Comparison of ENCODE assay signal across 1 cellular context in the genomic region with DNA sequence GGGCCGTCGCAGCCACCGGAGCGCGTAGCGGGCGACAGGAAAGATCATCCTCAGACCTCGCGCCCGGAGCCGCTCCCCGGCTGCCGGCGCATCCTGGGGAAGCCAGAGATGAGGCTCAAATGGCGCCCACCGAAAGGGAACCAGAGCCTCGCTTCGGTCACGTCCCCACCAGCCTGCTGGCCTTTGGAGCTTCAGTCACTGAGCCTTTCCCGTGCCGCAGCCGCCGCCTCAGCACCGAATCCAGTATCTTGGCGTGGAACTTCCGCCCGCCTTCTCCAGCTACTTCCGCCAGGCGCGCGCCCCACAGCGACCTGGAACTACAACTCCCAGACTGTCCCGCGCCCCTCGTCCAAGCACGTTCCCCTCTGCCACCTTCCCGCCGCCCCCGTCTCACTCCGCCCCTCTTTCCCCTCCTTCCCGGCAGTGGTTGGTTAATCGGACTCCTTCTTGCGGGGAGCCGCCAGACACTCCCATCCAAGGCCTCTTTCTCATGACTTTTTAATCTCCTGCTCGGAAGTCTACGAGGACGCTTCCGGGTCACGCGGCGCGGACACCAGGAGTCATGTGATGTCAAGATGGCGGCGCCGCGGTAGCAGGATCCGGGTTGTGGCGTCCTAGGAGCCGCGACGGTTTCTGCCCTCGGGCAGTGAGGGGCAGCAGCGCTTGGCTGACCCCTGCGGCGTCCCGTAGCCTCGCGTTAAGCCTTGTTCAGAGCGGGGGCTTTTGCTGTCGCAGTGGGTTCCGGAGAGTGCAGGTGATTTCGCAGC.
TF ChIP-seq lines count a peak whose summit lies in the region.

A gene with protein sequence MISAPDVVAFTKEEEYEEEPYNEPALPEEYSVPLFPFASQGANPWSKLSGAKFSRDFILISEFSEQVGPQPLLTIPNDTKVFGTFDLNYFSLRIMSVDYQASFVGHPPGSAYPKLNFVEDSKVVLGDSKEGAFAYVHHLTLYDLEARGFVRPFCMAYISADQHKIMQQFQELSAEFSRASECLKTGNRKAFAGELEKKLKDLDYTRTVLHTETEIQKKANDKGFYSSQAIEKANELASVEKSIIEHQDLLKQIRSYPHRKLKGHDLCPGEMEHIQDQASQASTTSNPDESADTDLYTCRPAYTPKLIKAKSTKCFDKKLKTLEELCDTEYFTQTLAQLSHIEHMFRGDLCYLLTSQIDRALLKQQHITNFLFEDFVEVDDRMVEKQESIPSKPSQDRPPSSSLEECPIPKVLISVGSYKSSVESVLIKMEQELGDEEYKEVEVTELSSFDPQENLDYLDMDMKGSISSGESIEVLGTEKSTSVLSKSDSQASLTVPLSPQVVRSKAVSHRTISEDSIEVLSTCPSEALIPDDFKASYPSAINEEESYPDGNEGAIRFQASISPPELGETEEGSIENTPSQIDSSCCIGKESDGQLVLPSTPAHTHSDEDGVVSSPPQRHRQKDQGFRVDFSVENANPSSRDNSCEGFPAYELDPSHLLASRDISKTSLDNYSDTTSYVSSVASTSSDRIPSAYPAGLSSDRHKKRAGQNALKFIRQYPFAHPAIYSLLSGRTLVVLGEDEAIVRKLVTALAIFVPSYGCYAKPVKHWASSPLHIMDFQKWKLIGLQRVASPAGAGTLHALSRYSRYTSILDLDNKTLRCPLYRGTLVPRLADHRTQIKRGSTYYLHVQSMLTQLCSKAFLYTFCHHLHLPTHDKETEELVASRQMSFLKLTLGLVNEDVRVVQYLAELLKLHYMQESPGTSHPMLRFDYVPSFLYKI (plus strand): TSS at position 563 of the 767 bp plus-strand sequence. CDS start 497 bp downstream, outside the sequence.
A gene with protein sequence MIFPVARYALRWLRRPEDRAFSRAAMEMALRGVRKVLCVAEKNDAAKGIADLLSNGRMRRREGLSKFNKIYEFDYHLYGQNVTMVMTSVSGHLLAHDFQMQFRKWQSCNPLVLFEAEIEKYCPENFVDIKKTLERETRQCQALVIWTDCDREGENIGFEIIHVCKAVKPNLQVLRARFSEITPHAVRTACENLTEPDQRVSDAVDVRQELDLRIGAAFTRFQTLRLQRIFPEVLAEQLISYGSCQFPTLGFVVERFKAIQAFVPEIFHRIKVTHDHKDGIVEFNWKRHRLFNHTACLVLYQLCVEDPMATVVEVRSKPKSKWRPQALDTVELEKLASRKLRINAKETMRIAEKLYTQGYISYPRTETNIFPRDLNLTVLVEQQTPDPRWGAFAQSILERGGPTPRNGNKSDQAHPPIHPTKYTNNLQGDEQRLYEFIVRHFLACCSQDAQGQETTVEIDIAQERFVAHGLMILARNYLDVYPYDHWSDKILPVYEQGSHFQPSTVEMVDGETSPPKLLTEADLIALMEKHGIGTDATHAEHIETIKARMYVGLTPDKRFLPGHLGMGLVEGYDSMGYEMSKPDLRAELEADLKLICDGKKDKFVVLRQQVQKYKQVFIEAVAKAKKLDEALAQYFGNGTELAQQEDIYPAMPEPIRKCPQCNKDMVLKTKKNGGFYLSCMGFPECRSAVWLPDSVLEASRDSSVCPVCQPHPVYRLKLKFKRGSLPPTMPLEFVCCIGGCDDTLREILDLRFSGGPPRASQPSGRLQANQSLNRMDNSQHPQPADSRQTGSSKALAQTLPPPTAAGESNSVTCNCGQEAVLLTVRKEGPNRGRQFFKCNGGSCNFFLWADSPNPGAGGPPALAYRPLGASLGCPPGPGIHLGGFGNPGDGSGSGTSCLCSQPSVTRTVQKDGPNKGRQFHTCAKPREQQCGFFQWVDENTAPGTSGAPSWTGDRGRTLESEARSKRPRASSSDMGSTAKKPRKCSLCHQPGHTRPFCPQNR (minus strand): TSS at position 264 of the 767 bp plus-strand sequence. CDS start 216 bp downstream, at position 48.

TF ChIP-seq in HepG2, 621 proteins besides CTCF, POLR2A, EP300 and RAD21 (continued from another document and continues in another):
- peak; percentile 96 for TF ChIP-seq ELF4 (CRISPR knock-in tag; IDR thresholded peaks at IDR 0.05; ENCODE audit: borderline replicate concordance)
- TF ChIP-seq RBM22 (optimal IDR thresholded peaks at IDR 0.05; ENCODE audit: low read length), result peak; percentile 34
- TF ChIP-seq RFXANK (CRISPR knock-in tag; IDR thresholded peaks at IDR 0.05), result no peak
- no peak for TF ChIP-seq SRSF4 (IDR thresholded peaks at IDR 0.05; ENCODE audit: low read depth, low read length, poor library complexity, severe bottlenecking)
- no peak for TF ChIP-seq ZNF496 (CRISPR knock-in tag; IDR thresholded peaks at IDR 0.05; ENCODE audit: insufficient replicate concordance)
- no peak for TF ChIP-seq ZSCAN12 (CRISPR knock-in tag; IDR thresholded peaks at IDR 0.05)
- 0 out of 2 replicates have a peak, but pooled peaks have one; percentile 64 for TF ChIP-seq ZKSCAN5 (CRISPR knock-in tag; IDR thresholded peaks at IDR 0.05)
- no peak for TF ChIP-seq HMG20A (CRISPR knock-in tag; IDR thresholded peaks at IDR 0.05; ENCODE audit: borderline replicate concordance)
- no peak; the same call in 1 of the 2 replicates for TF ChIP-seq ATF7-NPFF (CRISPR knock-in tag; IDR thresholded peaks at IDR 0.05; ENCODE audit: low read depth)
- TF ChIP-seq, protein P1, sequence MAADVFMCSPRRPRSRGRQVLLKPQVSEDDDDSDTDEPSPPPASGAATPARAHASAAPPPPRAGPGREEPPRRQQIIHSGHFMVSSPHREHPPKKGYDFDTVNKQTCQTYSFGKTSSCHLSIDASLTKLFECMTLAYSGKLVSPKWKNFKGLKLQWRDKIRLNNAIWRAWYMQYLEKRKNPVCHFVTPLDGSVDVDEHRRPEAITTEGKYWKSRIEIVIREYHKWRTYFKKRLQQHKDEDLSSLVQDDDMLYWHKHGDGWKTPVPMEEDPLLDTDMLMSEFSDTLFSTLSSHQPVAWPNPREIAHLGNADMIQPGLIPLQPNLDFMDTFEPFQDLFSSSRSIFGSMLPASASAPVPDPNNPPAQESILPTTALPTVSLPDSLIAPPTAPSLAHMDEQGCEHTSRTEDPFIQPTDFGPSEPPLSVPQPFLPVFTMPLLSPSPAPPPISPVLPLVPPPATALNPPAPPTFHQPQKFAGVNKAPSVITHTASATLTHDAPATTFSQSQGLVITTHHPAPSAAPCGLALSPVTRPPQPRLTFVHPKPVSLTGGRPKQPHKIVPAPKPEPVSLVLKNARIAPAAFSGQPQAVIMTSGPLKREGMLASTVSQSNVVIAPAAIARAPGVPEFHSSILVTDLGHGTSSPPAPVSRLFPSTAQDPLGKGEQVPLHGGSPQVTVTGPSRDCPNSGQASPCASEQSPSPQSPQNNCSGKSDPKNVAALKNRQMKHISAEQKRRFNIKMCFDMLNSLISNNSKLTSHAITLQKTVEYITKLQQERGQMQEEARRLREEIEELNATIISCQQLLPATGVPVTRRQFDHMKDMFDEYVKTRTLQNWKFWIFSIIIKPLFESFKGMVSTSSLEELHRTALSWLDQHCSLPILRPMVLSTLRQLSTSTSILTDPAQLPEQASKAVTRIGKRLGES (CRISPR knock-in tag; IDR thresholded peaks at IDR 0.05; ENCODE audit: borderline replicate concordance), result no peak
- TF ChIP-seq FOXP1 (IDR thresholded peaks at IDR 0.05), result no peak
- no peak for TF ChIP-seq FOXP1 (CRISPR knock-in tag; IDR thresholded peaks at IDR 0.05)
- TF ChIP-seq, protein P2, sequence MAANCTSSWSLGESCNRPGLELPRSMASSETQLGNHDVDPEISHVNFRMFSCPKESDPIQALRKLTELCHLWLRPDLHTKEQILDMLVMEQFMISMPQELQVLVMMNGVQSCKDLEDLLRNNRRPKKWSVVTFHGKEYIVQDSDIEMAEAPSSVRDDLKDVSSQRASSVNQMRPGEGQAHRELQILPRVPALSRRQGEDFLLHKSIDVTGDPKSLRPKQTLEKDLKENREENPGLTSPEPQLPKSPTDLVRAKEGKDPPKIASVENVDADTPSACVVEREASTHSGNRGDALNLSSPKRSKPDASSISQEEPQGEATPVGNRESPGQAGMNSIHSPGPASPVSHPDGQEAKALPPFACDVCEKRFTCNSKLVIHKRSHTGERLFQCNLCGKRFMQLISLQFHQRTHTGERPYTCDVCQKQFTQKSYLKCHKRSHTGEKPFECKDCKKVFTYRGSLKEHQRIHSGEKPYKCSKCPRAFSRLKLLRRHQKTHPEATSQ (CRISPR knock-in tag; IDR thresholded peaks at IDR 0.05; ENCODE audit: borderline replicate concordance), result no peak
- no peak for TF ChIP-seq ATAD3A (CRISPR knock-in tag; IDR thresholded peaks at IDR 0.05)
- peak; percentile 52 for TF ChIP-seq NFATC3 (CRISPR knock-in tag; IDR thresholded peaks at IDR 0.05)
- TF ChIP-seq, protein P3, sequence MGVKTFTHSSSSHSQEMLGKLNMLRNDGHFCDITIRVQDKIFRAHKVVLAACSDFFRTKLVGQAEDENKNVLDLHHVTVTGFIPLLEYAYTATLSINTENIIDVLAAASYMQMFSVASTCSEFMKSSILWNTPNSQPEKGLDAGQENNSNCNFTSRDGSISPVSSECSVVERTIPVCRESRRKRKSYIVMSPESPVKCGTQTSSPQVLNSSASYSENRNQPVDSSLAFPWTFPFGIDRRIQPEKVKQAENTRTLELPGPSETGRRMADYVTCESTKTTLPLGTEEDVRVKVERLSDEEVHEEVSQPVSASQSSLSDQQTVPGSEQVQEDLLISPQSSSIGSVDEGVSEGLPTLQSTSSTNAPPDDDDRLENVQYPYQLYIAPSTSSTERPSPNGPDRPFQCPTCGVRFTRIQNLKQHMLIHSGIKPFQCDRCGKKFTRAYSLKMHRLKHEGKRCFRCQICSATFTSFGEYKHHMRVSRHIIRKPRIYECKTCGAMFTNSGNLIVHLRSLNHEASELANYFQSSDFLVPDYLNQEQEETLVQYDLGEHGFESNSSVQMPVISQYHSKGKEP (CRISPR knock-in tag; IDR thresholded peaks at IDR 0.05), result no peak
- TF ChIP-seq, protein P4, sequence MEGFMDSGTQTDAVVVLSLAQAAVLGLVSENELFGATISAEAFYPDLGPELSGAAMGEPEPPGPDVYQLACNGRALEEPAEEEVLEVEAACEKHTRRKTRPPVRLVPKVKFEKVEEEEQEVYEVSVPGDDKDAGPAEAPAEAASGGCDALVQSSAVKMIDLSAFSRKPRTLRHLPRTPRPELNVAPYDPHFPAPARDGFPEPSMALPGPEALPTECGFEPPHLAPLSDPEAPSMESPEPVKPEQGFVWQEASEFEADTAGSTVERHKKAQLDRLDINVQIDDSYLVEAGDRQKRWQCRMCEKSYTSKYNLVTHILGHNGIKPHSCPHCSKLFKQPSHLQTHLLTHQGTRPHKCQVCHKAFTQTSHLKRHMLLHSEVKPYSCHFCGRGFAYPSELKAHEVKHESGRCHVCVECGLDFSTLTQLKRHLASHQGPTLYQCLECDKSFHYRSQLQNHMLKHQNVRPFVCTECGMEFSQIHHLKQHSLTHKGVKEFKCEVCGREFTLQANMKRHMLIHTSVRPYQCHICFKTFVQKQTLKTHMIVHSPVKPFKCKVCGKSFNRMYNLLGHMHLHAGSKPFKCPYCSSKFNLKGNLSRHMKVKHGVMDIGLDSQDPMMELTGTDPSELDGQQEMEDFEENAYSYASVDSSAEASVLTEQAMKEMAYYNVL (CRISPR knock-in tag; IDR thresholded peaks at IDR 0.05; ENCODE audit: borderline replicate concordance), result no peak
- TF ChIP-seq CC2D1A (CRISPR knock-in tag; IDR thresholded peaks at IDR 0.05), result no peak
- TF ChIP-seq ZNF274 (CRISPR knock-in tag; IDR thresholded peaks at IDR 0.05), result no peak
- TF ChIP-seq, protein P5, sequence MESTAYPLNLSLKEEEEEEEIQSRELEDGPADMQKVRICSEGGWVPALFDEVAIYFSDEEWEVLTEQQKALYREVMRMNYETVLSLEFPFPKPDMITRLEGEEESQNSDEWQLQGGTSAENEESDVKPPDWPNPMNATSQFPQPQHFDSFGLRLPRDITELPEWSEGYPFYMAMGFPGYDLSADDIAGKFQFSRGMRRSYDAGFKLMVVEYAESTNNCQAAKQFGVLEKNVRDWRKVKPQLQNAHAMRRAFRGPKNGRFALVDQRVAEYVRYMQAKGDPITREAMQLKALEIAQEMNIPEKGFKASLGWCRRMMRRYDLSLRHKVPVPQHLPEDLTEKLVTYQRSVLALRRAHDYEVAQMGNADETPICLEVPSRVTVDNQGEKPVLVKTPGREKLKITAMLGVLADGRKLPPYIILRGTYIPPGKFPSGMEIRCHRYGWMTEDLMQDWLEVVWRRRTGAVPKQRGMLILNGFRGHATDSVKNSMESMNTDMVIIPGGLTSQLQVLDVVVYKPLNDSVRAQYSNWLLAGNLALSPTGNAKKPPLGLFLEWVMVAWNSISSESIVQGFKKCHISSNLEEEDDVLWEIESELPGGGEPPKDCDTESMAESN (CRISPR knock-in tag; conservative IDR thresholded peaks at IDR 0.05), result no peak; the same call in 1 of the 2 replicates
- peak; percentile 10; the same call in 1 of the 2 replicates for TF ChIP-seq ZNF788 (CRISPR knock-in tag; IDR thresholded peaks at IDR 0.05; ENCODE audit: borderline replicate concordance)
- peak; percentile 67 for TF ChIP-seq HNRNPK (IDR thresholded peaks at IDR 0.05; ENCODE audit: low read depth, low read length, poor library complexity, severe bottlenecking)
- TF ChIP-seq ZNF10 (CRISPR knock-in tag; IDR thresholded peaks at IDR 0.05; ENCODE audit: borderline replicate concordance, low read depth), result no peak
- no peak for TF ChIP-seq ZNF589 (CRISPR knock-in tag; conservative IDR thresholded peaks at IDR 0.05)
- 0 out of 2 replicates have a peak, but pooled peaks have one; percentile 78 for TF ChIP-seq ZNF839 (CRISPR knock-in tag; IDR thresholded peaks at IDR 0.05; ENCODE audit: borderline replicate concordance)
- no peak for TF ChIP-seq DPF2 (CRISPR knock-in tag; IDR thresholded peaks at IDR 0.05; ENCODE audit: borderline replicate concordance, low read depth)
- TF ChIP-seq FOXO1 (CRISPR knock-in tag; IDR thresholded peaks at IDR 0.05), result peak; percentile 34
- TF ChIP-seq MAF1 (CRISPR knock-in tag; IDR thresholded peaks at IDR 0.05; ENCODE audit: borderline replicate concordance), result no peak
- TF ChIP-seq, protein P6, sequence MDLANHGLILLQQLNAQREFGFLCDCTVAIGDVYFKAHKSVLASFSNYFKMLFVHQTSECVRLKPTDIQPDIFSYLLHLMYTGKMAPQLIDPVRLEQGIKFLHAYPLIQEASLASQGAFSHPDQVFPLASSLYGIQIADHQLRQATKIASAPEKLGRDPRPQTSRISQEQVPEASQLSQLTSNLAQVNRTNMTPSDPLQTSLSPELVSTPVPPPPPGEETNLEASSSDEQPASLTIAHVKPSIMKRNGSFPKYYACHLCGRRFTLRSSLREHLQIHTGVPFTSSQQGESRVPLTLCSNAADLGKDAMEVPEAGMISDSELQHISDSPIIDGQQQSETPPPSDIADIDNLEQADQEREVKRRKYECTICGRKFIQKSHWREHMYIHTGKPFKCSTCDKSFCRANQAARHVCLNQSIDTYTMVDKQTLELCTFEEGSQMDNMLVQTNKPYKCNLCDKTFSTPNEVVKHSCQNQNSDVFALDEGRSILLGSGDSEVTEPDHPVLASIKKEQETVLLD (CRISPR knock-in tag; IDR thresholded peaks at IDR 0.05; ENCODE audit: low read depth), result no peak
- peak; percentile 82 for TF ChIP-seq PHF8 (CRISPR knock-in tag; IDR thresholded peaks at IDR 0.05)
- TF ChIP-seq ASH2L (IDR thresholded peaks at IDR 0.05; ENCODE audit: insufficient read length, low read depth, low read length), result peak; percentile 79
- no peak for TF ChIP-seq ZNF781 (CRISPR knock-in tag; IDR thresholded peaks at IDR 0.05; ENCODE audit: borderline replicate concordance, not compliant biosample characterization)
- TF ChIP-seq RBAK (CRISPR knock-in tag; IDR thresholded peaks at IDR 0.05), result no peak
- TF ChIP-seq TARDBP (CRISPR knock-in tag; IDR thresholded peaks at IDR 0.05), result peak; percentile 82
- peak; percentile 27; the same call in 1 of the 2 replicates for TF ChIP-seq FOXK2 (IDR thresholded peaks at IDR 0.05)
- TF ChIP-seq BRCA1 (CRISPR knock-in tag; IDR thresholded peaks at IDR 0.05), result no peak
- 0 out of 2 replicates have a peak, but pooled peaks have one; percentile 3 for TF ChIP-seq CHCHD3 (CRISPR knock-in tag; IDR thresholded peaks at IDR 0.05)
- peak; percentile 78 for TF ChIP-seq HOXA3 (CRISPR knock-in tag; IDR thresholded peaks at IDR 0.05)
